8 cellular contexts compared by ENCODE assay signal in genomic region chrX:14030248-14030592, GRCh38. TPM values are rescaled to one million over a fixed set of nuclear protein-coding genes. Genes with fewer than 3 reads are reported as not detected.
A peak's percentile ranks its signal among the peaks of the same experiment; 100 is the strongest.
DNase-seq lines count a peak whose midpoint lies in the region; ATAC-seq and TF ChIP-seq lines count a peak whose summit lies in the region.

No MANE protein-coding gene starts in this region.

- peak overlapping the region; percentile 94 to 100 (median 98) for H3K27ac Mint-ChIP-seq in naive thymus-derived CD8-positive, alpha-beta T cell

- peaks cover 14 to 36% (median 25%) of the 10 kb centered on the region in 4 donors for H3K4me1 Mint-ChIP-seq in naive thymus-derived CD8-positive, alpha-beta T cell

- H3K9me3 Mint-ChIP-seq in naive thymus-derived CD8-positive, alpha-beta T cell = no peaks in the 10 kb centered on the region

- in situ Hi-C loops in Panc1 (cut with HindIII; ENCODE audit: low pct_unique_long_range_greater_than_20kb, low sequenced_read_pairs) = no loop called here

- peak overlapping the region; percentile 83 to 99 (median 96) for H3K4me3 Mint-ChIP-seq in naive thymus-derived CD8-positive, alpha-beta T cell

- peaks cover 0 to 6% (median 1%) of the 10 kb centered on the region in 5 donors for H3K27me3 Mint-ChIP-seq in naive thymus-derived CD8-positive, alpha-beta T cell

- H3K36me3 ChIP-seq in Panc1 (ENCODE audit: control insufficient read depth, insufficient read depth, low read length) (no peaks in the 10 kb centered on the region; the same call in 1 of the 2 replicates), ectodermal cell (ENCODE audit: control insufficient read depth, insufficient read depth, low read length) (no peaks in the 10 kb centered on the region)

- ATAC-seq in GM19324 (IDR thresholded peaks at IDR 0.05; ENCODE audit: low FRiP score, unreplicated experiment) = peak; percentile 10
- ATAC-seq in Panc1 = no peak
- ATAC-seq in naive thymus-derived CD8-positive, alpha-beta T cell = peak in 1 of 2 donors; percentile 10

- H3K9me3 ChIP-seq in Panc1 (ENCODE audit: control insufficient read depth, insufficient read depth, low read depth, low read length) = no peaks in the 10 kb centered on the region
- no peaks in the 10 kb centered on the region for H3K9me3 ChIP-seq in ectodermal cell (ENCODE audit: control insufficient read depth, low read length)

- DNase-seq in A172 (ENCODE audit: low spot score) (peak; percentile 25), Panc1 (ENCODE audit: low read depth, low spot score) (no peak), NCI-H1048 (lab: John Stamatoyannopoulos, UW) (no peak), NCI-H2029 treated with DMSO at 0.1 percent for 48 hours (lab: John Stamatoyannopoulos, UW) (no peak)
- DNase-seq in naive thymus-derived CD8-positive, alpha-beta T cell = no peak
- no peak for DNase-seq in activated effector memory CD4-positive, alpha-beta T cell treated with Interleukin-2 at 50 U/mL for 16 hours

- TF ChIP-seq CTCF in Panc1 (IDR thresholded peaks at IDR 0.05) = no peak

- H3K36me3 Mint-ChIP-seq in naive thymus-derived CD8-positive, alpha-beta T cell = peaks cover 0 to 4% (median 0%) of the 10 kb centered on the region in 3 donors

- H3K27me3 ChIP-seq in Panc1 (ENCODE audit: control insufficient read depth, insufficient read depth, low read length) (no peaks in the 10 kb centered on the region), ectodermal cell (ENCODE audit: control insufficient read depth, insufficient read depth, low read length, poor library complexity, severe bottlenecking) (no peaks in the 10 kb centered on the region)

- WGBS in ectodermal cell, 2 experiments = 35 to 66% methylated on average over 2 to 3 of the region's 4 CpGs

- intact Hi-C loops in Panc1 (cut with micrococcal nuclease; ENCODE audit: unreplicated experiment) = loop anchor here (5.0 kb wide), 3 partner anchors 278 to 518 kb away; no protein-coding TSS in a partner anchor

- POLR2A ChIA-PET in Panc1 (lab: Charles Lee) = no interaction called here
- POLR2A ChIA-PET in naive thymus-derived CD8-positive, alpha-beta T cell (lab: Charles Lee) = interaction anchor here (1.0 to 2.3 kb wide), 4 partner anchors 27 to 377 kb away, joined by 4 to 13 read pairs (median 6); partner anchors contain the start of genes OFD1, TCEANC and TRAPPC2

- CTCF ChIA-PET in Panc1 (lab: Charles Lee) = no interaction called here

- H3K27ac ChIP-seq in Panc1 (ENCODE audit: low read length) (peak overlapping the region; percentile 81), ectodermal cell (ENCODE audit: insufficient read depth, low read depth, low read length, poor library complexity, severe bottlenecking) (peak overlapping the region; percentile 69)

- TSS peak; percentile 70 for BruUV-seq in Panc1 (replicated peaks; lab: Mats Ljungman, UMichigan)

- H3K4me3 ChIP-seq in Panc1 (ENCODE audit: low read depth in 2 of 2, low read length in 2 of 2) (peak overlapping the region; percentile 60 to 74), ectodermal cell (ENCODE audit: insufficient read depth, low read depth, low read length) (peak overlapping the region; percentile 51)

- H3K4me1 ChIP-seq in Panc1 (ENCODE audit: control insufficient read depth, insufficient read depth, low read length) (peaks cover 5% of the 10 kb centered on the region; the same call in 1 of the 2 replicates), ectodermal cell (ENCODE audit: control insufficient read depth, insufficient read depth, low read length) (peaks cover 14% of the 10 kb centered on the region)

RNA-seq across cellular contexts. Expression of gene GEMIN8, which starts 0.5 kb away (rescaled TPM):
- 9.2 and 19.4 TPM in 2 replicates for total RNA-seq in A172 (2014; rRNA removed; shearing (Covaris generic))
- 11.2 TPM for total RNA-seq in Panc1 (2021; ENCODE audit: unreplicated experiment)
- polyA plus RNA-seq in Panc1 (2012; ENCODE audit: insufficient read length) = 13.1 TPM
- 20.2 TPM for polyA plus RNA-seq in ectodermal cell (2013, experiment 1 of 4)
- polyA plus RNA-seq in ectodermal cell (2013, experiment 2 of 4) = 23.4 TPM
- 23.2 TPM for polyA plus RNA-seq in ectodermal cell (2013, experiment 3 of 4)
- polyA plus RNA-seq in ectodermal cell (2013, experiment 4 of 4) = 23.0 TPM
- 10 to 100 TPM in 1 of 2 experiments, 1 to 10 TPM in 1; 8.6 to 10.2 TPM for total RNA-seq in naive thymus-derived CD8-positive, alpha-beta T cell
- polyA plus RNA-seq in naive thymus-derived CD8-positive, alpha-beta T cell = 10 to 100 TPM; 20.7 to 25.9 (median 23.9) TPM
